In genomic region chr2:42055573-42056514, GRCh38 we compare ENCODE assay signal across 19 cellular contexts. TPM values are rescaled to one million over a fixed set of nuclear protein-coding genes. Genes with fewer than 3 reads are reported as not detected.
DNase-seq lines count a peak whose midpoint lies in the region; ATAC-seq, FAIRE-seq and TF ChIP-seq lines count a peak whose summit lies in the region.
"Had no signal": no experiment of that assay in that cellular context is flagged by ENCODE, and none has a peak within 500 bp of the region (broad histone marks: within the 10 kb centered on the region; RNA-seq: fewer than 3 reads in every experiment).

No MANE protein-coding gene starts in this region.

- H2BK20ac ChIP-seq in H1 (ENCODE audit: low read length), result no peak overlapping the region

- no peak overlapping the region for H3K56ac ChIP-seq in H1 (replicated peaks; ENCODE audit: insufficient read length, low read depth, low read length)

- H2BK120ac ChIP-seq in H1 (replicated peaks; ENCODE audit: low read depth, low read length) (no peak overlapping the region), trophoblast cell (ENCODE audit: insufficient read depth, low read length, poor library complexity) (no peak overlapping the region)

- no peak for TF ChIP-seq EP300 in H1 (IDR thresholded peaks at IDR 0.05; ENCODE audit: borderline replicate concordance in 1 of 2, low read depth in 2 of 2, low read length in 2 of 2)

- peaks cover 5 to 36% (median 28%) of the 10 kb centered on the region in 4 experiments for H3K4me1 ChIP-seq in H1 (replicated peaks in 1 of 4; ENCODE audit: control insufficient read depth in 3 of 4, insufficient read depth in 4 of 4, low read length in 3 of 4)
- H3K4me1 ChIP-seq in muscle layer of duodenum (ENCODE audit: control insufficient read depth in 1 of 2, insufficient read depth in 2 of 2, low read length in 2 of 2), result peaks cover 46 to 54% of the 10 kb centered on the region in 2 donors
- H3K4me1 ChIP-seq in upper lobe of right lung, result peaks cover 31% of the 10 kb centered on the region
- H3K4me1 ChIP-seq in trophoblast cell (ENCODE audit: control insufficient read depth in 1 of 2, insufficient read depth in 2 of 2, low read length in 2 of 2), result peaks cover 23 to 30% of the 10 kb centered on the region in 2 experiments
- H3K4me1 ChIP-seq: foreskin keratinocyte had no signal

- POLR2A ChIA-PET in H1 (lab: Charles Lee; ENCODE audit: partially characterized antibody), result interaction anchor here (0.9 to 1.8 kb wide), 7 partner anchors 9 to 186 kb away, joined by 3 to 7 read pairs (median 4); partner anchors contain the start of gene PKDCC

- WGBS in H1 (ENCODE audit: extremely low coverage in 1 of 2, insufficient coverage in 1 of 2, insufficient read length in 1 of 2, insufficient replicate concordance in 2 of 2, low coverage in 1 of 2, low lambda C conversion rate in 2 of 2, missing lambda C conversion rate in 1 of 2), 2 experiments, result 88% methylated on average over 4 of the region's 4 CpGs; no CpG with 5 or more reads in 1 of the 2 experiments
- no CpG with 5 or more reads among the region's 4 CpGs for WGBS in trophoblast cell (ENCODE audit: extremely low coverage, insufficient coverage, insufficient read length)

- H3K79me1 ChIP-seq in H1 (ENCODE audit: low read depth, low read length) (peaks cover 3% of the 10 kb centered on the region; the same call in 1 of the 2 replicates), trophoblast cell (ENCODE audit: low read length) (peaks cover 2% of the 10 kb centered on the region)

- no peak for FAIRE-seq in H1 (lab: Jason Lieb, UNC)

- H4K12ac ChIP-seq in trophoblast cell (ENCODE audit: low read depth, low read length), result no peak overlapping the region

- peaks cover 6 to 80% (median 25%) of the 10 kb centered on the region in 4 experiments; a peak in 7 of 8 replicates for H3K36me3 ChIP-seq in H1 (ENCODE audit: control insufficient read depth in 2 of 4, insufficient read depth in 4 of 4, low read length in 3 of 4)
- H3K36me3 ChIP-seq in muscle layer of duodenum (ENCODE audit: control insufficient read depth in 1 of 2, insufficient read depth in 2 of 2, low read length in 2 of 2), result peaks cover 36 to 38% of the 10 kb centered on the region in 2 donors
- peaks cover 16% of the 10 kb centered on the region for H3K36me3 ChIP-seq in upper lobe of right lung
- H3K36me3 ChIP-seq in trophoblast cell (ENCODE audit: control insufficient read depth in 1 of 2, insufficient read depth in 2 of 2, low read length in 2 of 2), result peaks cover 58 to 63% of the 10 kb centered on the region in 2 experiments
- H3K36me3 ChIP-seq: ovary had no signal

- H2BK5ac ChIP-seq in H1 (ENCODE audit: low read depth, low read length), result no peak overlapping the region
- no peak overlapping the region for H2BK5ac ChIP-seq in trophoblast cell (ENCODE audit: low read depth, low read length, poor library complexity)

- ATAC-seq in upper lobe of right lung, result no peak
- ATAC-seq: foreskin keratinocyte; stimulated activated naive CD8-positive, alpha-beta T cell treated with anti-CD3 and anti-CD28 coated beads, Interleukin-15, Interleukin-2, amounts not matched to agents 100 U/mL and 50 U/mL, for 24 hours had no signal

- no peak overlapping the region for H3K9ac ChIP-seq in H1 (replicated peaks in 1 of 4; ENCODE audit: extremely low read depth in 1 of 4, low read depth in 3 of 4, low read length in 3 of 4)
- H3K9ac ChIP-seq in trophoblast cell (ENCODE audit: low read length), result no peak overlapping the region
- H3K9ac ChIP-seq: GM23248 had no signal

- no peaks in the 10 kb centered on the region for H3K9me3 ChIP-seq in H1 (ENCODE audit: insufficient read depth in 2 of 2, low read depth in 1 of 2, low read length in 1 of 2)
- H3K9me3 ChIP-seq in muscle layer of duodenum (ENCODE audit: control insufficient read depth in 1 of 2, low read length in 2 of 2), result no peaks in the 10 kb centered on the region
- H3K9me3 ChIP-seq in upper lobe of right lung, result no peaks in the 10 kb centered on the region
- peaks cover 2% of the 10 kb centered on the region for H3K9me3 ChIP-seq in trophoblast cell (ENCODE audit: insufficient read depth, low read depth, low read length)
- H3K9me3 ChIP-seq: ovary, SJCRH30 had no signal

- H3K27ac ChIP-seq in H1 (ENCODE audit: low read depth, low read length) (no peak overlapping the region; the same call in 1 of the 2 replicates), muscle layer of duodenum (ENCODE audit: low read length) (peak overlapping the region; percentile 92), upper lobe of right lung (peak overlapping the region; percentile 11), trophoblast cell (ENCODE audit: low read depth, low read length) (no peak overlapping the region)
- H3K27ac ChIP-seq: foreskin keratinocyte, GM23248, SJCRH30 had no signal

- H3K27ac Mint-ChIP-seq in immature natural killer cell, result no peak overlapping the region
- H3K27ac Mint-ChIP-seq: activated naive CD8-positive, alpha-beta T cell treated with anti-CD3 and anti-CD28 coated beads, Interleukin-2, amount 10 ng/mL, durations not matched to agents 7 days and 5 days had no signal

- no peak overlapping the region for H3K4me3 ChIP-seq in H1 (ENCODE audit: extremely low read depth in 1 of 4, insufficient read depth in 2 of 4, low read depth in 3 of 4, low read length in 4 of 4)
- H3K4me3 ChIP-seq in muscle layer of duodenum (ENCODE audit: low read depth in 1 of 2, low read length in 2 of 2), result no peak overlapping the region
- H3K4me3 ChIP-seq in upper lobe of right lung, result no peak overlapping the region
- no peak overlapping the region for H3K4me3 ChIP-seq in trophoblast cell (ENCODE audit: low read depth, low read length)
- H3K4me3 ChIP-seq: dorsolateral prefrontal cortex, GM23248, ovary, SJCRH30 had no signal

- H3K9me3 Mint-ChIP-seq in immature natural killer cell, result no peaks in the 10 kb centered on the region
- H3K9me3 Mint-ChIP-seq: activated naive CD8-positive, alpha-beta T cell treated with anti-CD3 and anti-CD28 coated beads, Interleukin-2, amount 10 ng/mL, durations not matched to agents 7 days and 5 days had no signal

- H3K23ac ChIP-seq in H1 (ENCODE audit: insufficient read length), result no peak overlapping the region
- H3K23ac ChIP-seq in trophoblast cell (ENCODE audit: low read length), result no peak overlapping the region

- DNase-seq in NCI-H1417 (lab: John Stamatoyannopoulos, UW) (peak in 2 of 3 experiments; percentile 13 to 46), NCI-H1417 treated with DMSO at 0.1 percent for 48 hours (lab: John Stamatoyannopoulos, UW) (no peak), H1 (ENCODE audit: low read depth in 1 of 2, low spot score in 2 of 2) (no peak), upper lobe of right lung (no peak), trophoblast cell (no peak), immature natural killer cell (no peak), NCI-H1092 treated with DMSO at 0.1 percent for 48 hours (lab: John Stamatoyannopoulos, UW) (no peak)
- DNase-seq: 8988T; activated naive CD8-positive, alpha-beta T cell treated with anti-CD3 and anti-CD28 coated beads, Interleukin-2, amount 10 ng/mL, durations not matched to agents 7 days and 5 days; dorsolateral prefrontal cortex; GM23248; NCI-H1436 treated with DMSO at 0.1 percent for 48 hours; NCI-H748 treated with DMSO at 0.1 percent for 48 hours; stimulated activated CD4-positive, alpha-beta T cell treated with anti-CD3 and anti-CD28 coated beads, Interleukin-4, amount 100 ng/mL, for 1 hour; stimulated activated naive CD8-positive, alpha-beta T cell treated with anti-CD3 and anti-CD28 coated beads, Interleukin-15, Interleukin-2, amounts not matched to agents 100 U/mL and 50 U/mL, for 24 hours had no signal

- H4K91ac ChIP-seq in H1 (replicated peaks; ENCODE audit: insufficient read length, low read length) (no peak overlapping the region), trophoblast cell (ENCODE audit: low read depth, low read length) (no peak overlapping the region)

- no peak for TF ChIP-seq RAD21 in H1 (IDR thresholded peaks at IDR 0.05 in 1 of 2, conservative IDR thresholded peaks at IDR 0.05 in 1 of 2; ENCODE audit: low read depth in 2 of 2, low read length in 2 of 2)

- TF ChIP-seq CTCF in H1 (IDR thresholded peaks at IDR 0.05; ENCODE audit: control extremely low read depth in 1 of 3, insufficient read depth in 1 of 3, low read depth in 1 of 3, low read length in 3 of 3) (no peak), upper lobe of right lung (IDR thresholded peaks at IDR 0.05) (no peak)

- H3K23me2 ChIP-seq in H1 (ENCODE audit: low read depth, low read length), result peaks cover 4% of the 10 kb centered on the region; the same call in 1 of the 2 replicates

- H4K5ac ChIP-seq in H1 (ENCODE audit: insufficient read length, low read depth, low read length), result no peak overlapping the region

- no peak overlapping the region for H3K18ac ChIP-seq in H1 (ENCODE audit: extremely low read depth, low read length)
- no peak overlapping the region for H3K18ac ChIP-seq in trophoblast cell (ENCODE audit: low read length)

- H2AK5ac ChIP-seq in H1 (ENCODE audit: low read depth, low read length) (no peak overlapping the region), trophoblast cell (ENCODE audit: low read length) (no peak overlapping the region)

- no peaks in the 10 kb centered on the region for H3K4me1 Mint-ChIP-seq in immature natural killer cell

- CTCF ChIA-PET in H1 (lab: Charles Lee; ENCODE audit: partially characterized antibody), result interaction anchor here (0.5 to 12.5 kb wide), 28 partner anchors 8 to 965 kb away, joined by 3 to 157 read pairs (median 4); no protein-coding TSS in a partner anchor

- no peak overlapping the region for H4K8ac ChIP-seq in H1 (ENCODE audit: extremely low read depth, insufficient read depth, low read length)
- H4K8ac ChIP-seq in trophoblast cell (ENCODE audit: low read depth, low read length), result no peak overlapping the region

- no peak overlapping the region for H3K4me3 Mint-ChIP-seq in immature natural killer cell
- H3K4me3 Mint-ChIP-seq: activated naive CD8-positive, alpha-beta T cell treated with anti-CD3 and anti-CD28 coated beads, Interleukin-2, amount 10 ng/mL, durations not matched to agents 7 days and 5 days had no signal

- H3K4ac ChIP-seq in H1 (replicated peaks; ENCODE audit: insufficient read length, low read depth, low read length), result no peak overlapping the region
- H3K4ac ChIP-seq in trophoblast cell (ENCODE audit: low read depth, low read length), result no peak overlapping the region

- H3K4me2 ChIP-seq in H1 (ENCODE audit: insufficient read depth in 1 of 2, low read depth in 2 of 2, low read length in 2 of 2) (no peak overlapping the region), trophoblast cell (ENCODE audit: low read length) (no peak overlapping the region)

- H3K79me2 ChIP-seq in H1 (ENCODE audit: control insufficient read depth in 1 of 2, insufficient read depth in 2 of 2, low read length in 2 of 2) (peaks cover 0 to 11% of the 10 kb centered on the region in 2 experiments; a peak in 1 of 4 replicates), trophoblast cell (ENCODE audit: control insufficient read depth, insufficient read depth, low read length, poor library complexity) (peaks cover 3% of the 10 kb centered on the region)

- H2BK15ac ChIP-seq in H1 (ENCODE audit: low read length), result peak overlapping the region; percentile 61; the same call in 1 of the 2 replicates

- H3K36me3 Mint-ChIP-seq in immature natural killer cell, result no peaks in the 10 kb centered on the region
- H3K36me3 Mint-ChIP-seq: activated naive CD8-positive, alpha-beta T cell treated with anti-CD3 and anti-CD28 coated beads, Interleukin-2, amount 10 ng/mL, durations not matched to agents 7 days and 5 days had no signal

- TF ChIP-seq POLR2A in H1 (IDR thresholded peaks at IDR 0.05; ENCODE audit: control extremely low read depth in 1 of 2, low read depth in 2 of 2, low read length in 2 of 2), result no peak

- intact Hi-C loops in upper lobe of right lung (cut with DNase I), result no loop called here

- no peak overlapping the region for H3K14ac ChIP-seq in H1 (ENCODE audit: insufficient read length)
- H3K14ac ChIP-seq in trophoblast cell (ENCODE audit: low read length), result no peak overlapping the region

- H2AFZ ChIP-seq in H1 (ENCODE audit: low read length) (no peak overlapping the region), trophoblast cell (ENCODE audit: insufficient read depth, low read length, poor library complexity) (no peak overlapping the region)
- H2AFZ ChIP-seq: GM23248 had no signal

- H3K27me3 Mint-ChIP-seq in immature natural killer cell (ENCODE audit: low read depth in 3 of 3), result peaks cover 0 to 15% (median 0%) of the 10 kb centered on the region in 3 donors

- H2BK12ac ChIP-seq in H1 (ENCODE audit: low read depth, low read length) (no peak overlapping the region), trophoblast cell (ENCODE audit: low read length) (no peak overlapping the region)

- H4K20me1 ChIP-seq in H1 (replicated peaks in 1 of 2; ENCODE audit: control insufficient read depth in 1 of 2, insufficient read depth in 2 of 2, low read length in 2 of 2), result peaks cover 0 to 8% of the 10 kb centered on the region in 2 experiments

- H3K27me3 ChIP-seq in H1 (replicated peaks in 1 of 4; ENCODE audit: control insufficient read depth in 3 of 4, extremely low read depth in 1 of 4, insufficient read depth in 3 of 4, low read length in 3 of 4) (no peaks in the 10 kb centered on the region), muscle layer of duodenum (ENCODE audit: low read depth, low read length) (no peaks in the 10 kb centered on the region), upper lobe of right lung (no peaks in the 10 kb centered on the region), trophoblast cell (ENCODE audit: insufficient read depth, low read length) (no peaks in the 10 kb centered on the region)
- H3K27me3 ChIP-seq: dorsolateral prefrontal cortex, ovary, SJCRH30 had no signal

RNA-seq across cellular contexts. Expression of gene PKDCC, which starts 8.0 kb away (rescaled TPM):
- 48.0 and 49.9 TPM in 2 replicates for total RNA-seq in H1 (2021; fragmentation: NEBNext Ultra II Directional; extraction: Animal tissue kit (Norgen Biotek cat#: 25700))
- 80.1 and 115 TPM in 2 replicates for polyA plus RNA-seq in H1 (2011; rRNA removed)
- 148 TPM for polyA plus RNA-seq in H1 (2011; cell fraction: cytosol; rRNA removed)
- 347 TPM for polyA plus RNA-seq in H1 (2011; cell fraction: nucleus; rRNA removed)
- polyA plus RNA-seq in H1 (2012, experiment 1 of 2), result 37.2 to 63.9 TPM (median 58.3 TPM) in 4 replicates
- polyA plus RNA-seq in H1 (2012, experiment 2 of 2), result 59.7 TPM
- 8.0 TPM for polyA plus RNA-seq in H1 (2013, experiment 1 of 2)
- polyA plus RNA-seq in H1 (2013, experiment 2 of 2), result 7.8 TPM
- polyA minus RNA-seq in H1 (2011; rRNA and poly(A)+ RNA removed), result 84.3 and 179 TPM in 2 replicates
- polyA minus RNA-seq in H1 (2011; cell fraction: cytosol; rRNA and poly(A)+ RNA removed), result 55.0 TPM
- polyA minus RNA-seq in H1 (2011; cell fraction: nucleus; rRNA and poly(A)+ RNA removed), result 79.6 TPM
- 65.5 TPM for total RNA-seq in upper lobe of right lung
- polyA plus RNA-seq in trophoblast cell (2013), result 35.3 and 39.5 TPM in 2 replicates
- not detected for polyA plus RNA-seq in immature natural killer cell
- total RNA-seq: activated naive CD8-positive, alpha-beta T cell treated with anti-CD3 and anti-CD28 coated beads, Interleukin-2, amount 10 ng/mL, durations not matched to agents 7 days and 5 days; foreskin keratinocyte had no signal

Comparison
In these comparisons a context has a peak if more than half of its experiments do, and no peak if none do; other contexts are left out.
1. DNase-seq: peak in NCI-H1417 (2 of 3); none in NCI-H1417 treated with DMSO at 0.1 percent for 48 hours (single experiment), H1 (0 of 2), upper lobe of right lung (single experiment), trophoblast cell (0 of 2), immature natural killer cell (0 of 3) and NCI-H1092 treated with DMSO at 0.1 percent for 48 hours (single experiment).
2. H3K27ac ChIP-seq: peak in muscle layer of duodenum (single experiment) and upper lobe of right lung (single experiment); none in H1 (single experiment) and trophoblast cell (single experiment).